Comparison of ENCODE assay signal across 18 cellular contexts in genomic region chr11:115322553-115323203, GRCh38.
"Had no signal": no experiment of that assay in that cellular context is flagged by ENCODE, and none has a peak within 500 bp of the region (broad histone marks: within the 10 kb centered on the region; RNA-seq: fewer than 3 reads in every experiment).

No MANE protein-coding gene starts in this region.

- H3K27ac ChIP-seq: esophagus squamous epithelium, gastroesophageal sphincter, left ventricle myocardium inferior, lower lobe of right lung, right atrium auricular region, stomach, thoracic aorta, transverse colon had no signal

- H3K36me3 ChIP-seq: esophagus squamous epithelium, gastroesophageal sphincter, left ventricle myocardium inferior, lower lobe of right lung, right atrium auricular region, stomach, thoracic aorta, transverse colon had no signal

- DNase-seq: esophagus squamous epithelium; foreskin fibroblast; immature natural killer cell; kidney; left cardiac atrium; left ventricle myocardium inferior; lower lobe of right lung; natural killer cell; posterior cingulate gyrus; small intestine; stimulated activated CD4-positive, alpha-beta T cell treated with anti-CD3 and anti-CD28 coated beads, Interleukin-12 subunit alpha, Interleukin-12 subunit beta, amount 100 ng/mL, for 4 hours; stimulated activated naive CD4-positive, alpha-beta T cell; stomach; substantia nigra; transverse colon had no signal

- H3K9me3 ChIP-seq: esophagus squamous epithelium, gastroesophageal sphincter, left ventricle myocardium inferior, lower lobe of right lung, right atrium auricular region, stomach, thoracic aorta, transverse colon had no signal

- ATAC-seq: gastroesophageal sphincter, left cardiac atrium, lower lobe of right lung, natural killer cell had no signal

- H3K4me3 ChIP-seq: esophagus squamous epithelium, gastroesophageal sphincter, left ventricle myocardium inferior, lower lobe of right lung, right atrium auricular region, stomach, thoracic aorta, transverse colon had no signal

- H3K27me3 ChIP-seq: esophagus squamous epithelium, gastroesophageal sphincter, right atrium auricular region, stomach, transverse colon had no signal
